Comparison of ENCODE assay signal across 18 cellular contexts in genomic region chr7:22427122-22427503, GRCh38.
DNase-seq lines count a peak whose midpoint lies in the region; ATAC-seq, FAIRE-seq and TF ChIP-seq lines count a peak whose summit lies in the region.
"Had no signal": no experiment of that assay in that cellular context is flagged by ENCODE, and none has a peak within 500 bp of the region (broad histone marks: within the 10 kb centered on the region; RNA-seq: fewer than 3 reads in every experiment).

No MANE protein-coding gene starts in this region.

- DNase-seq in DMS153 (lab: John Stamatoyannopoulos, UW) (peak; percentile 74), GM12892 (ENCODE audit: insufficient read length) (no peak), NCI-H1048 (lab: John Stamatoyannopoulos, UW) (no peak), HuH-7 (ENCODE audit: low spot score) (no peak), NOMO-1 treated with dmso at 0.1 percent for 144 hours (lab: John Stamatoyannopoulos, UW; ENCODE audit: unreplicated experiment) (no peak)
- DNase-seq in stimulated activated CD4-positive, alpha-beta T cell treated with anti-CD3 and anti-CD28 coated beads, Interleukin-4, amount 100 ng/mL, for 4 hours = no peak
- DNase-seq: DND-41, GM23248, Karpas-422, NCI-H187 treated with DMSO at 0.1 percent for 48 hours, NCI-H82, SHP77 had no signal

- no peak for TF ChIP-seq CTCF in OCI-LY1 (IDR thresholded peaks at IDR 0.05; ENCODE audit: low read length)

- peaks cover 74% of the 10 kb centered on the region for H3K4me1 ChIP-seq in OCI-LY1 (ENCODE audit: insufficient read depth, low read length, severe bottlenecking)

- H3K27me3 ChIP-seq in OCI-LY1 (ENCODE audit: insufficient read depth, low read length) = no peaks in the 10 kb centered on the region

- H3K9me2 ChIP-seq in OCI-LY1 (ENCODE audit: low read depth, low read length) = no peaks in the 10 kb centered on the region

- peak overlapping the region; percentile 72 for H3K27ac ChIP-seq in OCI-LY1 (ENCODE audit: low read depth, low read length, poor library complexity, severe bottlenecking)
- H3K27ac ChIP-seq: GM23248 had no signal

- H4K20me1 ChIP-seq in OCI-LY1 (ENCODE audit: insufficient read depth, low read length) = no peaks in the 10 kb centered on the region

- peak; percentile 73 for FAIRE-seq in GM12892 (lab: Jason Lieb, UNC)
- FAIRE-seq: A204.1, D721Med, HTR-8/SVneo had no signal

- H3K4me2 ChIP-seq in OCI-LY1 (ENCODE audit: low read length) = no peak overlapping the region

- H3K79me2 ChIP-seq in OCI-LY1 (ENCODE audit: insufficient read depth, low read length) = no peaks in the 10 kb centered on the region

- no peak overlapping the region for H2AFZ ChIP-seq in OCI-LY1 (ENCODE audit: low read length)
- H2AFZ ChIP-seq: GM23248 had no signal

- no peaks in the 10 kb centered on the region for H3K36me3 ChIP-seq in OCI-LY1 (ENCODE audit: insufficient read depth, low read length)
- H3K36me3 ChIP-seq: HAP-1 had no signal

- H3F3A ChIP-seq in OCI-LY1 (ENCODE audit: insufficient read depth, low read length) = no peaks in the 10 kb centered on the region

- no peaks in the 10 kb centered on the region for H3K9me3 ChIP-seq in OCI-LY1 (ENCODE audit: low read length)
- H3K9me3 ChIP-seq: HAP-1 had no signal

- peak; percentile 47 for ATAC-seq in esophagus mucosa

- no peak for TF ChIP-seq POLR2A in GM12892 (IDR thresholded peaks at IDR 0.05; ENCODE audit: low read depth, low read length)

- no peak overlapping the region for H3K9ac ChIP-seq in OCI-LY1 (ENCODE audit: low read length)
- H3K9ac ChIP-seq: GM23248 had no signal

- H3K4me3 ChIP-seq in OCI-LY1 (ENCODE audit: low read depth, low read length, poor library complexity, severe bottlenecking) = no peak overlapping the region
- H3K4me3 ChIP-seq: GM23248, HAP-1 had no signal
